ENCODE assay signal across 8 cellular contexts in genomic region chr1:114668784-114669561, GRCh38. TPM values are rescaled to one million over a fixed set of nuclear protein-coding genes. Genes with fewer than 3 reads are reported as not detected.
DNase-seq lines count a peak whose midpoint lies in the region; ATAC-seq and TF ChIP-seq lines count a peak whose summit lies in the region.

No MANE protein-coding gene starts in this region.

- H3K27me3 ChIP-seq in body of pancreas (no peaks in the 10 kb centered on the region), lung (ENCODE audit: control insufficient read depth, insufficient read depth) (no peaks in the 10 kb centered on the region), upper lobe of right lung (no peaks in the 10 kb centered on the region)

- WGBS in body of pancreas, 2 donors, result 11 to 18% methylated on average over 13 of the region's 13 CpGs
- WGBS in lung, 2 donors, result 36 to 44% methylated on average over 13 of the region's 13 CpGs

- H3K9me3 ChIP-seq in body of pancreas (no peaks in the 10 kb centered on the region), lung (ENCODE audit: control insufficient read depth in 2 of 2, insufficient read depth in 1 of 2, low read length in 1 of 2) (no peaks in the 10 kb centered on the region), upper lobe of right lung (no peaks in the 10 kb centered on the region)

- DNase-seq in AG08396 (ENCODE audit: low spot score), result peak; percentile 40
- peak; percentile 48 for DNase-seq in HPDE6-E6E7 (ENCODE audit: extremely low spot score)
- peak; percentile 17 to 31 (median 23) for DNase-seq in body of pancreas
- DNase-seq in lung (ENCODE audit: low spot score), result no peak
- DNase-seq in upper lobe of right lung, result no peak
- DNase-seq in UCSD-AML1 (lab: John Stamatoyannopoulos, UW; ENCODE audit: unreplicated experiment), result no peak

- ATAC-seq in body of pancreas, result no peak
- no peak for ATAC-seq in lung (ENCODE audit: insufficient read depth, low FRiP score)
- no peak for ATAC-seq in upper lobe of right lung
- ATAC-seq in GM18907 (IDR thresholded peaks at IDR 0.05; ENCODE audit: unreplicated experiment), result no peak
- ATAC-seq in GM19395 (IDR thresholded peaks at IDR 0.05; ENCODE audit: unreplicated experiment), result no peak

- intact Hi-C loops in body of pancreas (cut with DNase I), result no loop called here
- intact Hi-C loops in upper lobe of right lung (cut with DNase I), result no loop called here

- peak overlapping the region; percentile 78 to 97 (median 93) for H3K27ac ChIP-seq in body of pancreas
- H3K27ac ChIP-seq in lung (ENCODE audit: low read depth in 1 of 2, low read length in 1 of 2), result peak overlapping the region; percentile 73 to 81
- peak overlapping the region; percentile 84 for H3K27ac ChIP-seq in upper lobe of right lung

- H3K36me3 ChIP-seq in body of pancreas (replicated peaks in 1 of 2; ENCODE audit: insufficient read depth in 1 of 2, low read depth in 2 of 2) (no peaks in the 10 kb centered on the region), lung (ENCODE audit: control insufficient read depth in 2 of 2, insufficient read depth in 2 of 2, low read length in 2 of 2) (no peaks in the 10 kb centered on the region), upper lobe of right lung (no peaks in the 10 kb centered on the region)

- peak overlapping the region; percentile 68 to 76 for H3K4me3 ChIP-seq in body of pancreas
- H3K4me3 ChIP-seq in lung, result peak overlapping the region; percentile 73
- H3K4me3 ChIP-seq in upper lobe of right lung, result peak overlapping the region; percentile 72

- no peak for TF ChIP-seq POLR2A in body of pancreas (IDR thresholded peaks at IDR 0.05)

- no peak for TF ChIP-seq CTCF in body of pancreas (IDR thresholded peaks at IDR 0.05)
- no peak for TF ChIP-seq CTCF in lung (IDR thresholded peaks at IDR 0.05; ENCODE audit: control extremely low read depth, extremely low read depth)
- TF ChIP-seq CTCF in upper lobe of right lung (IDR thresholded peaks at IDR 0.05), result no peak

- peaks cover 15% of the 10 kb centered on the region for H3K4me1 ChIP-seq in body of pancreas
- H3K4me1 ChIP-seq in lung (ENCODE audit: control insufficient read depth in 2 of 2, insufficient read depth in 2 of 2, low read length in 2 of 2), result no peaks in the 10 kb centered on the region
- H3K4me1 ChIP-seq in upper lobe of right lung, result peaks cover 8% of the 10 kb centered on the region

RNA-seq across cellular contexts. Expression of gene DENND2C, which starts 0.9 kb away (rescaled TPM):
- total RNA-seq in body of pancreas (1 to 10 TPM; 2.3 to 3.0 TPM), lung (1 to 10 TPM; 4.1 to 6.1 TPM), upper lobe of right lung (2.3 TPM)
- 1 to 10 TPM in 1 of 2 donors, under 1 TPM in 1; 1.00 to 2.0 TPM for polyA plus RNA-seq in lung

RNA-seq across cellular contexts. Expression of gene AMPD1, which starts 26.4 kb away (rescaled TPM):
- total RNA-seq in body of pancreas, result not detected
- under 1 TPM in 1 of 2 donors, not detected in 1; 0.34 TPM for total RNA-seq in lung
- polyA plus RNA-seq in lung, result not detected
- total RNA-seq in upper lobe of right lung, result not detected

RNA-seq across cellular contexts. Expression of gene NRAS, which starts 47.6 kb away (rescaled TPM):
- total RNA-seq in body of pancreas, result 10 to 100 TPM; 13.8 to 17.4 TPM
- total RNA-seq in lung, result 10 to 100 TPM; 30.4 to 43.3 TPM
- polyA plus RNA-seq in lung, result 10 to 100 TPM; 14.6 to 26.5 TPM
- total RNA-seq in upper lobe of right lung, result 26.5 TPM

Comparison
In these comparisons a context has a peak if more than half of its experiments do, and no peak if none do; other contexts are left out.
1. DNase-seq: peak in AG08396 (single experiment), HPDE6-E6E7 (single experiment) and body of pancreas (4 of 4); none in lung (single experiment), upper lobe of right lung (single experiment) and UCSD-AML1 (single experiment).
2. Peak in every context shown above with its lines, with median percentiles within 50 percentile points of each other: H3K27ac ChIP-seq and H3K4me3 ChIP-seq.